Comparison of ENCODE assay signal across 1 cellular context in the genomic region with DNA sequence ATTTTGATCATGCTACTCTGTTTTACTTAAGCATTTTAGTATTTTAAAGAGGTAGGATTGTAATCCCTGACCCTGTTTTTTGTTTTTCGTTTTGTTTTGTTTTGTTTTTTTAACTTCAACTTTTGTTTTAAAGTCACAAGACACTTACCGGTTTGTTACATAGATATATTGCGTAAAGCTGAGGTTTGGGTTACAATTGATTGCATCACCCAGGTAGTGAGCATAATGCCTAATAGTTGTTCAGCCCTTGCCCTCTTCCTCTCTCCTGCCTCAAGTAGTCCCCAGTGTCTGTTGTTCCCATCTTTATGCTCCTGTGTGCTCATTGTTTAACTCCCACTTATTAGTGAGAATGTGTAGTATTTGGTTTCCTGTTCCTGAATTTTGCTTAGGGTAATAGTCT.
TF ChIP-seq lines count a peak whose summit lies in the region.

No MANE protein-coding gene starts in this region.

TF ChIP-seq in K562, 482 proteins besides CTCF, POLR2A, EP300 and RAD21 (continued from another document):
- TF ChIP-seq CEBPG (CRISPR knock-in tag; IDR thresholded peaks at IDR 0.05) (peak; percentile 67; the same call in 1 of the 2 replicates), CEBPG (tag; conservative IDR thresholded peaks at IDR 0.05 in 1 of 2, IDR thresholded peaks at IDR 0.05 in 1 of 2) (peak; percentile 92 to 94)
- TF ChIP-seq, protein P1, sequence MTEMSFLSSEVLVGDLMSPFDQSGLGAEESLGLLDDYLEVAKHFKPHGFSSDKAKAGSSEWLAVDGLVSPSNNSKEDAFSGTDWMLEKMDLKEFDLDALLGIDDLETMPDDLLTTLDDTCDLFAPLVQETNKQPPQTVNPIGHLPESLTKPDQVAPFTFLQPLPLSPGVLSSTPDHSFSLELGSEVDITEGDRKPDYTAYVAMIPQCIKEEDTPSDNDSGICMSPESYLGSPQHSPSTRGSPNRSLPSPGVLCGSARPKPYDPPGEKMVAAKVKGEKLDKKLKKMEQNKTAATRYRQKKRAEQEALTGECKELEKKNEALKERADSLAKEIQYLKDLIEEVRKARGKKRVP (CRISPR knock-in tag; IDR thresholded peaks at IDR 0.05) = peak; percentile 85
